ENCODE assay signal across 8 cellular contexts in genomic region chrX:20060961-20061868, GRCh38. TPM values are rescaled to one million over a fixed set of nuclear protein-coding genes. Genes with fewer than 3 reads are reported as not detected.
DNase-seq lines count a peak whose midpoint lies in the region; ATAC-seq and TF ChIP-seq lines count a peak whose summit lies in the region.

No MANE protein-coding gene starts in this region.

- peak overlapping the region; percentile 37 for H3K4me2 ChIP-seq in OCI-LY1 (ENCODE audit: low read length)

- no peaks in the 10 kb centered on the region for H3F3A ChIP-seq in OCI-LY1 (ENCODE audit: insufficient read depth, low read length)

- peak overlapping the region; percentile 71 for H3K27ac ChIP-seq in OCI-LY1 (ENCODE audit: low read depth, low read length, poor library complexity, severe bottlenecking)

- no peak overlapping the region for H2AFZ ChIP-seq in OCI-LY1 (ENCODE audit: low read length)

- H3K4me3 ChIP-seq in OCI-LY1 (ENCODE audit: low read depth, low read length, poor library complexity, severe bottlenecking): peak overlapping the region; percentile 14

- TF ChIP-seq CTCF in OCI-LY1 (IDR thresholded peaks at IDR 0.05; ENCODE audit: low read length): no peak; the same call in 1 of the 2 replicates

- DNase-seq in COLO668 (lab: John Stamatoyannopoulos, UW; ENCODE audit: unreplicated experiment) (peak; percentile 52), middle frontal gyrus (ENCODE audit: extremely low spot score, low spot score) (no peak)
- DNase-seq in stimulated activated naive CD4-positive, alpha-beta T cell treated with Interleukin-2 at 50 U/mL for 16 hours (lab: John Stamatoyannopoulos, UW): no peak

- no peaks in the 10 kb centered on the region for H3K27me3 ChIP-seq in OCI-LY1 (ENCODE audit: insufficient read depth, low read length)

- H3K9me2 ChIP-seq in OCI-LY1 (ENCODE audit: low read depth, low read length): no peaks in the 10 kb centered on the region

- H3K9me3 ChIP-seq in OCI-LY1 (ENCODE audit: low read length): no peaks in the 10 kb centered on the region

- peak; percentile 82 for ATAC-seq in GM19397 (IDR thresholded peaks at IDR 0.05; ENCODE audit: unreplicated experiment)
- ATAC-seq in HG03378 (IDR thresholded peaks at IDR 0.05; ENCODE audit: unreplicated experiment): peak; percentile 73
- no peak for ATAC-seq in esophagus mucosa
- no peak for ATAC-seq in GM19455 (IDR thresholded peaks at IDR 0.05; ENCODE audit: unreplicated experiment)

- H3K36me3 ChIP-seq in OCI-LY1 (ENCODE audit: insufficient read depth, low read length): no peaks in the 10 kb centered on the region

- H3K4me1 ChIP-seq in OCI-LY1 (ENCODE audit: insufficient read depth, low read length, severe bottlenecking): peaks cover 39% of the 10 kb centered on the region

- H3K79me2 ChIP-seq in OCI-LY1 (ENCODE audit: insufficient read depth, low read length): no peaks in the 10 kb centered on the region

- H4K20me1 ChIP-seq in OCI-LY1 (ENCODE audit: insufficient read depth, low read length): no peaks in the 10 kb centered on the region

- H3K9ac ChIP-seq in OCI-LY1 (ENCODE audit: low read length): peak overlapping the region; percentile 13; the same call in 1 of the 2 replicates

RNA-seq across cellular contexts. Expression of gene MAP7D2, which starts 55.5 kb away (rescaled TPM):
- total RNA-seq in esophagus mucosa: 0.56 TPM

Comparison
In these comparisons a context has a peak if more than half of its experiments do, and no peak if none do; other contexts are left out.
1. ATAC-seq: peak in GM19397 (single experiment) and HG03378 (single experiment); none in esophagus mucosa (single experiment) and GM19455 (single experiment).